14 cellular contexts compared by ENCODE assay signal in genomic region chr7:90459888-90460287, GRCh38. TPM values are rescaled to one million over a fixed set of nuclear protein-coding genes. Genes with fewer than 3 reads are reported as not detected.
DNase-seq lines count a peak whose midpoint lies in the region; ATAC-seq and TF ChIP-seq lines count a peak whose summit lies in the region.
"Had no signal": no experiment of that assay in that cellular context is flagged by ENCODE, and none has a peak within 500 bp of the region (broad histone marks: within the 10 kb centered on the region; RNA-seq: fewer than 3 reads in every experiment).

No MANE protein-coding gene starts in this region.

- ATAC-seq in HG02981 (IDR thresholded peaks at IDR 0.05; ENCODE audit: unreplicated experiment), result no peak

- peak; percentile 5 for DNase-seq in NCI-H1694 treated with DMSO at 0.1 percent for 48 hours (lab: John Stamatoyannopoulos, UW)
- no peak for DNase-seq in NCI-H1694 (lab: John Stamatoyannopoulos, UW)
- no peak for DNase-seq in LNCaP clone FGC (ENCODE audit: low read depth)
- no peak for DNase-seq in brain microvascular endothelial cell
- DNase-seq in osteocyte (ENCODE audit: extremely low spot score, unreplicated experiment), result no peak
- no peak for DNase-seq in NCI-H2196 (lab: John Stamatoyannopoulos, UW; ENCODE audit: unreplicated experiment)
- no peak for DNase-seq in NCI-H1436 (lab: John Stamatoyannopoulos, UW)
- DNase-seq: activated CD4-positive, alpha-beta T cell treated with anti-CD3 and anti-CD28 coated beads for 48 hours; immature natural killer cell; midbrain; T-helper 9 cell had no signal

- no peak overlapping the region for H3K27ac Mint-ChIP-seq in osteocyte (ENCODE audit: unreplicated experiment)
- H3K27ac Mint-ChIP-seq: dendritic cell treated with granulocyte-macrophage colony-stimulating factor and Interleukin-4, amounts not matched to agents 40 ng/mL and 50 ng/mL, for 4 days; immature natural killer cell had no signal

- H3K27me3 Mint-ChIP-seq in osteocyte (ENCODE audit: unreplicated experiment), result no peaks in the 10 kb centered on the region

- H3K27me3 ChIP-seq in brain microvascular endothelial cell (replicated peaks), result no peaks in the 10 kb centered on the region

- H3K36me3 Mint-ChIP-seq in osteocyte (ENCODE audit: unreplicated experiment), result peaks cover 3% of the 10 kb centered on the region

- no peak overlapping the region for H3K4me3 ChIP-seq in LNCaP clone FGC (ENCODE audit: low read depth, low read length)
- H3K4me3 ChIP-seq in brain microvascular endothelial cell (ENCODE audit: low read depth, low read length), result no peak overlapping the region

- H3K36me3 ChIP-seq in brain microvascular endothelial cell (replicated peaks), result no peaks in the 10 kb centered on the region

- TF ChIP-seq CTCF in LNCaP clone FGC (IDR thresholded peaks at IDR 0.05; ENCODE audit: control insufficient read depth, extremely low read depth, insufficient read depth), result 0 out of 2 replicates have a peak, but pooled peaks have one; percentile 21
- TF ChIP-seq CTCF in brain microvascular endothelial cell (IDR thresholded peaks at IDR 0.05; ENCODE audit: low read depth, low read length, missing control alignments), result peak; percentile 43
- TF ChIP-seq CTCF in osteocyte (IDR thresholded peaks at IDR 0.05), result peak; percentile 6

- peaks cover 4% of the 10 kb centered on the region for H3K9me3 Mint-ChIP-seq in osteocyte (ENCODE audit: unreplicated experiment)

- no peak overlapping the region for H3K4me3 Mint-ChIP-seq in osteocyte (ENCODE audit: unreplicated experiment)
- H3K4me3 Mint-ChIP-seq: dendritic cell treated with granulocyte-macrophage colony-stimulating factor and Interleukin-4, amounts not matched to agents 40 ng/mL and 50 ng/mL, for 4 days; immature natural killer cell had no signal

- H3K4me1 Mint-ChIP-seq in osteocyte (ENCODE audit: unreplicated experiment), result peaks cover 19% of the 10 kb centered on the region

- H3K27ac ChIP-seq in brain microvascular endothelial cell, result no peak overlapping the region
- H3K27ac ChIP-seq: parathyroid adenoma had no signal

- in situ Hi-C loops in brain microvascular endothelial cell (cut with HindIII; ENCODE audit: low pct_ligation_motif_present, low sequenced_read_pairs), result no loop called here

RNA-seq across cellular contexts. Expression of gene PTTG1IP2, which starts 9.6 kb away (rescaled TPM):
- not detected in 2 replicates for total RNA-seq in osteocyte

RNA-seq across cellular contexts. Expression of gene CLDN12, which starts 56.6 kb away (rescaled TPM):
- 20.9 and 28.9 TPM in 2 replicates for total RNA-seq in osteocyte
